ENCODE assay signal across 10 cellular contexts in genomic region chr21:39084073-39084472, GRCh38.
"Had no signal": no experiment of that assay in that cellular context is flagged by ENCODE, and none has a peak within 500 bp of the region (broad histone marks: within the 10 kb centered on the region; RNA-seq: fewer than 3 reads in every experiment).

No MANE protein-coding gene starts in this region.

- ATAC-seq: activated CD8-positive, alpha-beta T cell treated with anti-CD3 and anti-CD28 coated beads for 36 hours; activated naive CD8-positive, alpha-beta T cell treated with anti-CD3 and anti-CD28 coated beads, Interleukin-2, amount 50 U/mL, for 24 hours had no signal

- H3K27ac ChIP-seq: epithelial cell of prostate had no signal

- DNase-seq: activated CD4-positive, alpha-beta T cell treated with anti-CD3 and anti-CD28 coated beads for 4 hours; activated CD8-positive, alpha-beta memory T cell treated with anti-CD3 and anti-CD28 coated beads, Interleukin-2, amount 50 U/mL, for 48 hours; activated CD8-positive, alpha-beta T cell treated with anti-CD3 and anti-CD28 coated beads for 36 hours; activated naive CD4-positive, alpha-beta T cell treated with Interleukin-2 at 50 U/mL for 16 hours; activated naive CD8-positive, alpha-beta T cell treated with anti-CD3 and anti-CD28 coated beads, Interleukin-2, amount 50 U/mL, for 24 hours; effector memory CD4-positive, alpha-beta T cell; hippocampal formation; kidney glomerular epithelial cell; naive B cell had no signal
